Comparison of ENCODE assay signal across 26 cellular contexts in genomic region chr2:18474690-18475089, GRCh38.
"Had no signal": no experiment of that assay in that cellular context is flagged by ENCODE, and none has a peak within 500 bp of the region (broad histone marks: within the 10 kb centered on the region; RNA-seq: fewer than 3 reads in every experiment).

No MANE protein-coding gene starts in this region.

- H2AFZ ChIP-seq: hepatocyte, parathyroid adenoma had no signal

- H3K9me3 Mint-ChIP-seq: activated naive CD4-positive, alpha-beta T cell treated with anti-CD3 and anti-CD28 coated beads, Interleukin-2, amount 50 U/mL, for 24 hours; effector memory CD8-positive, alpha-beta T cell; T-cell; T-helper 2 cell treated with Interferon-gamma antibody and Interleukin-4, amounts not matched to agents 5 μg/mL and 100 μg/mL, for 36 hours had no signal

- H3K4me3 ChIP-seq: ascending aorta, breast epithelium, colonic mucosa, dorsolateral prefrontal cortex, hepatocyte, spleen, upper lobe of right lung had no signal

- H3K36me3 Mint-ChIP-seq: activated naive CD4-positive, alpha-beta T cell treated with anti-CD3 and anti-CD28 coated beads, Interleukin-2, amount 50 U/mL, for 24 hours; T-cell had no signal

- H3K27ac Mint-ChIP-seq: activated CD8-positive, alpha-beta T cell treated with anti-CD3 and anti-CD28 coated beads, Interleukin-2, amount 10 ng/mL, durations not matched to agents 7 days and 5 days; activated naive CD4-positive, alpha-beta T cell treated with anti-CD3 and anti-CD28 coated beads, Interleukin-2, amount 50 U/mL, for 24 hours; effector memory CD8-positive, alpha-beta T cell; T-cell; T-helper 2 cell treated with Interferon-gamma antibody and Interleukin-4, amounts not matched to agents 5 μg/mL and 100 μg/mL, for 36 hours had no signal

- H3K27ac ChIP-seq: ascending aorta, colonic mucosa, dorsolateral prefrontal cortex, foreskin keratinocyte, hepatocyte, parathyroid adenoma, spleen, upper lobe of right lung, WERI-Rb-1 had no signal

- H3K4me2 ChIP-seq: hepatocyte had no signal

- H3K4me3 Mint-ChIP-seq: activated CD8-positive, alpha-beta T cell treated with anti-CD3 and anti-CD28 coated beads, Interleukin-2, amount 10 ng/mL, durations not matched to agents 7 days and 5 days; activated naive CD4-positive, alpha-beta T cell treated with anti-CD3 and anti-CD28 coated beads, Interleukin-2, amount 50 U/mL, for 24 hours; effector memory CD8-positive, alpha-beta T cell; T-cell; T-helper 2 cell treated with Interferon-gamma antibody and Interleukin-4, amounts not matched to agents 5 μg/mL and 100 μg/mL, for 36 hours had no signal

- H3K4me1 Mint-ChIP-seq: activated naive CD4-positive, alpha-beta T cell treated with anti-CD3 and anti-CD28 coated beads, Interleukin-2, amount 50 U/mL, for 24 hours; T-cell had no signal

- DNase-seq: activated CD4-positive, alpha-beta T cell treated with anti-CD3 and anti-CD28 coated beads, Interleukin-2, amount 50 U/mL, for 1 hour; activated CD4-positive, CD25-positive, alpha-beta regulatory T cell treated with anti-CD3 and anti-CD28 coated beads, Interleukin-2, amount 50 U/mL, for 72 hours; activated CD8-positive, alpha-beta T cell treated with anti-CD3 and anti-CD28 coated beads, Interleukin-2, amount 10 ng/mL, durations not matched to agents 7 days and 5 days; activated gamma-delta T cell treated with Interleukin-2 at 50 U/mL for 16 hours; colonic mucosa; dorsolateral prefrontal cortex; effector memory CD8-positive, alpha-beta T cell; foreskin keratinocyte; glutamatergic neuron; kidney glomerular epithelial cell; left ventricle myocardium superior; mammary epithelial cell; nucleus accumbens; spleen; stimulated activated CD4-positive, alpha-beta T cell treated with anti-CD3 and anti-CD28 coated beads, Interleukin-4, amount 100 ng/mL, for 1 hour; stimulated activated naive CD4-positive, alpha-beta T cell; T-cell; upper lobe of right lung; WERI-Rb-1 had no signal

- H3K27me3 ChIP-seq: ascending aorta, breast epithelium, colonic mucosa, hepatocyte, upper lobe of right lung had no signal

- H3K9me3 ChIP-seq: ascending aorta, breast epithelium, colonic mucosa, spleen, upper lobe of right lung had no signal

- H3K36me3 ChIP-seq: ascending aorta, breast epithelium, colonic mucosa, spleen, upper lobe of right lung, WERI-Rb-1 had no signal

- ATAC-seq: activated CD8-positive, alpha-beta T cell treated with anti-CD3 and anti-CD28 coated beads, Interleukin-2, amount 10 ng/mL, durations not matched to agents 7 days and 5 days; effector memory CD8-positive, alpha-beta T cell; esophagus mucosa; foreskin keratinocyte; left ventricle myocardium superior; T-cell; upper lobe of right lung had no signal

- H3K4me1 ChIP-seq: breast epithelium, colonic mucosa, foreskin keratinocyte, parathyroid adenoma, spleen had no signal

- H3K9ac ChIP-seq: parathyroid adenoma had no signal
